In the genomic region with DNA sequence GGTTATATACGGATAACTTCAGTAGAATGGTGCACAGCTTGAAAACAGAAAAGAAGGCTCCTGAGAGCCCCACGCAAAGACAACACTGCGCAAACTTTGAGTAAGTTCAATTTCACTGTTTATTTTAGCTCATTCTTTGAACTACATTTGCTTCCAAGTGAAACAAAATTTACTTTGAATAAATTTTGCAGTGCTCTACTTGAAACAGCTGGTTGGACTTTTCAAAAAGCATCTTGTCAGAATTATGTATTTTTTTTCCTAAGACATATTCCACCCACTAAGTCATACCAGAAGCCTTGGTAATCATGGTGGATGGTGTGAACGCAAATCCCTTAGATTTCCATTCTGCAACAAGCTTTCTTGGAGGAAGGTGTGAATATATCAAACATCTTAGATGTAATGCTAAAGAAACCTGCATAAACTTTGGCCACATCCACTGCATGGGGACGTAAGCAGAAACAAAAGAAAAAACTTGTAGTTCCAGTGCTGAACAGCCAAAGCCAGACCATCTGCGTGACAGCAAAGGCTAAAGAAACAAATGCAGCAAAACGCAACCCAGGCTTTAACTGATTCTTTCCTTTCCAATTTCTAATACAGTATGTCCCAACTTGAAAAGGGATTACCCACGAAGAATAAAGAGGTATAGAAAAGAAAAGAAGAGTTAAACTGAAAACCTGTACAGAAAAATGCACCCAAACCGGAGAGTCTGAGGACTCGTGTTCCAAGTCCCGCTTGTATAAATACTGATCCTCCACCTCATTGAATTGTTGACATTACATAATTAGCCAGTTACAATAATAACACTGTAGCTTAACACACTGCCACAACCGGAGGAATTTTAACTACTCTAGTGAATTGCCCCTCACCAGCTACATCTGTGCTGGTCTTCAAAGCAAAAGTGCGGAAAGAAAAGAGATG, we compare ENCODE assay signal across 14 cellular contexts.
DNase-seq lines count a peak whose midpoint lies in the region; ATAC-seq and TF ChIP-seq lines count a peak whose summit lies in the region.
"Had no signal": no experiment of that assay in that cellular context is flagged by ENCODE, and none has a peak within 500 bp of the region (broad histone marks: within the 10 kb centered on the region; RNA-seq: fewer than 3 reads in every experiment).

No MANE protein-coding gene starts in this region.

- H3K9me3 ChIP-seq in left lung (no peaks in the 10 kb centered on the region), esophagus muscularis mucosa (no peaks in the 10 kb centered on the region)

- H3K4me3 Mint-ChIP-seq in brain: peak overlapping the region in 4 of 5 experiments; percentile 43 to 74 (median 64)
- H3K4me3 Mint-ChIP-seq: activated CD8-positive, alpha-beta T cell treated with anti-CD3 and anti-CD28 coated beads, Interleukin-2, amount 10 ng/mL, durations not matched to agents 7 days and 5 days had no signal

- H3K36me3 ChIP-seq in left lung (no peaks in the 10 kb centered on the region), esophagus muscularis mucosa (no peaks in the 10 kb centered on the region)

- no peak for TF ChIP-seq EP300 in esophagus muscularis mucosa (IDR thresholded peaks at IDR 0.05)

- H3K27ac ChIP-seq in left lung: peak overlapping the region in 1 of 2 donors; percentile 47
- H3K27ac ChIP-seq in esophagus muscularis mucosa (replicated peaks in 1 of 4): peak overlapping the region in 1 of 4 donors; percentile 14
- H3K27ac ChIP-seq: foreskin keratinocyte had no signal

- WGBS in esophagus muscularis mucosa: 37% methylated on average over 13 of the region's 13 CpGs

- H3K4me3 ChIP-seq in left lung (no peak overlapping the region), esophagus muscularis mucosa (peak overlapping the region in 2 of 4 donors; percentile 3 to 7)

- peak overlapping the region in 3 of 5 experiments; percentile 64 to 84 (median 79) for H3K27ac Mint-ChIP-seq in brain
- H3K27ac Mint-ChIP-seq: activated CD8-positive, alpha-beta T cell treated with anti-CD3 and anti-CD28 coated beads, Interleukin-2, amount 10 ng/mL, durations not matched to agents 7 days and 5 days had no signal

- no peaks in the 10 kb centered on the region for H3K36me3 Mint-ChIP-seq in brain

- peaks cover 46% of the 10 kb centered on the region for H3K4me1 Mint-ChIP-seq in brain

- TF ChIP-seq CTCF in brain (conservative IDR thresholded peaks at IDR 0.05): no peak
- TF ChIP-seq CTCF in left lung (IDR thresholded peaks at IDR 0.05): no peak
- TF ChIP-seq CTCF in esophagus muscularis mucosa (IDR thresholded peaks at IDR 0.05): no peak

- H3K9me3 Mint-ChIP-seq in brain: no peaks in the 10 kb centered on the region

- H3K27me3 ChIP-seq in left lung (no peaks in the 10 kb centered on the region), esophagus muscularis mucosa (no peaks in the 10 kb centered on the region)
- H3K27me3 ChIP-seq: foreskin keratinocyte had no signal

- peaks cover 4% of the 10 kb centered on the region for H3K27me3 Mint-ChIP-seq in brain

- intact Hi-C loops in left lung (cut with DNase I): no loop called here
- intact Hi-C loops in sciatic nerve (cut with DNase I): no loop called here
- intact Hi-C loops in esophagus muscularis mucosa (cut with DNase I): no loop called here

- DNase-seq in LHCN-M2 (ENCODE audit: low read depth) (peak; percentile 38), left lung (no peak), sciatic nerve (ENCODE audit: low spot score) (no peak), NCI-H2107 (lab: John Stamatoyannopoulos, UW) (no peak), esophagus muscularis mucosa (ENCODE audit: extremely low spot score) (no peak)
- DNase-seq in stimulated activated CD4-positive, alpha-beta T cell treated with anti-CD3 and anti-CD28 coated beads, Interleukin-15, amount 100 ng/mL, for 24 hours: no peak
- DNase-seq: activated CD8-positive, alpha-beta T cell treated with anti-CD3 and anti-CD28 coated beads, Interleukin-2, amount 10 ng/mL, durations not matched to agents 7 days and 5 days; foreskin keratinocyte; H7; MV-4-11; stimulated activated naive CD4-positive, alpha-beta T cell treated with Interleukin-2 at 50 U/mL for 16 hours; T-helper 1 cell had no signal

- H3K4me1 ChIP-seq in left lung (peaks cover 6 to 19% of the 10 kb centered on the region in 2 donors), esophagus muscularis mucosa (peaks cover 0 to 29% (median 21%) of the 10 kb centered on the region in 4 donors)

- peak; percentile 87 for ATAC-seq in left lung
- ATAC-seq in sciatic nerve: peak; percentile 46
- no peak for ATAC-seq in GM19463 (IDR thresholded peaks at IDR 0.05; ENCODE audit: unreplicated experiment)
- ATAC-seq: activated CD8-positive, alpha-beta T cell treated with anti-CD3 and anti-CD28 coated beads, Interleukin-2, amount 10 ng/mL, durations not matched to agents 7 days and 5 days; foreskin keratinocyte had no signal

- TF ChIP-seq POLR2A in esophagus muscularis mucosa (IDR thresholded peaks at IDR 0.05; ENCODE audit: low read depth): no peak
